1 cellular context compared by ENCODE assay signal in the genomic region with DNA sequence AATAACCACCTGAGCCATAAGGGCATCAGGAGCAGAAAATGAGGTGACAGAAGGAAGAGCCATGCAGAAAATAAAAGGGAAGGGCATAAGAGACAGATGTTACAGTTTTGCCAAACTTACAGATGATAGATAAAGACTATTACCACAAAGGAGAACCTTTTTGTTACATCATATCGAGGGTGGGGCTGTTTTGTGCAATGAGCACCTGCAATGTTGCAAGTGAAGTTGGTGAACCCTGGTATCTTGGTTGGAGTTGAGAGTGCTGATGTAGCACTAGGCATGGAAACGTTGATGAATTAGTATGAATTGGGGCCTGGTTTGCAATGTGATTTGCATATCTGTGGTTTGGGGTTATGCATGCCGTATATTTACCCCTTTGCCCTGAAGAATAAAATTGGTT.
TF ChIP-seq lines count a peak whose summit lies in the region.

No MANE protein-coding gene starts in this region.

TF ChIP-seq in SK-N-SH, 30 proteins besides CTCF, POLR2A, EP300 and RAD21 (continued from another document):
- TF ChIP-seq, protein P1, sequence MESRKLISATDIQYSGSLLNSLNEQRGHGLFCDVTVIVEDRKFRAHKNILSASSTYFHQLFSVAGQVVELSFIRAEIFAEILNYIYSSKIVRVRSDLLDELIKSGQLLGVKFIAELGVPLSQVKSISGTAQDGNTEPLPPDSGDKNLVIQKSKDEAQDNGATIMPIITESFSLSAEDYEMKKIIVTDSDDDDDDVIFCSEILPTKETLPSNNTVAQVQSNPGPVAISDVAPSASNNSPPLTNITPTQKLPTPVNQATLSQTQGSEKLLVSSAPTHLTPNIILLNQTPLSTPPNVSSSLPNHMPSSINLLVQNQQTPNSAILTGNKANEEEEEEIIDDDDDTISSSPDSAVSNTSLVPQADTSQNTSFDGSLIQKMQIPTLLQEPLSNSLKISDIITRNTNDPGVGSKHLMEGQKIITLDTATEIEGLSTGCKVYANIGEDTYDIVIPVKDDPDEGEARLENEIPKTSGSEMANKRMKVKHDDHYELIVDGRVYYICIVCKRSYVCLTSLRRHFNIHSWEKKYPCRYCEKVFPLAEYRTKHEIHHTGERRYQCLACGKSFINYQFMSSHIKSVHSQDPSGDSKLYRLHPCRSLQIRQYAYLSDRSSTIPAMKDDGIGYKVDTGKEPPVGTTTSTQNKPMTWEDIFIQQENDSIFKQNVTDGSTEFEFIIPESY (IDR thresholded peaks at IDR 0.05; ENCODE audit: borderline replicate concordance, low read depth): no peak
- no peak for TF ChIP-seq ELF1 (IDR thresholded peaks at IDR 0.05)
TF ChIP-seq in SK-N-SH: peak in this region for 0.
